ENCODE assay signal across 1 cellular context in the genomic region with DNA sequence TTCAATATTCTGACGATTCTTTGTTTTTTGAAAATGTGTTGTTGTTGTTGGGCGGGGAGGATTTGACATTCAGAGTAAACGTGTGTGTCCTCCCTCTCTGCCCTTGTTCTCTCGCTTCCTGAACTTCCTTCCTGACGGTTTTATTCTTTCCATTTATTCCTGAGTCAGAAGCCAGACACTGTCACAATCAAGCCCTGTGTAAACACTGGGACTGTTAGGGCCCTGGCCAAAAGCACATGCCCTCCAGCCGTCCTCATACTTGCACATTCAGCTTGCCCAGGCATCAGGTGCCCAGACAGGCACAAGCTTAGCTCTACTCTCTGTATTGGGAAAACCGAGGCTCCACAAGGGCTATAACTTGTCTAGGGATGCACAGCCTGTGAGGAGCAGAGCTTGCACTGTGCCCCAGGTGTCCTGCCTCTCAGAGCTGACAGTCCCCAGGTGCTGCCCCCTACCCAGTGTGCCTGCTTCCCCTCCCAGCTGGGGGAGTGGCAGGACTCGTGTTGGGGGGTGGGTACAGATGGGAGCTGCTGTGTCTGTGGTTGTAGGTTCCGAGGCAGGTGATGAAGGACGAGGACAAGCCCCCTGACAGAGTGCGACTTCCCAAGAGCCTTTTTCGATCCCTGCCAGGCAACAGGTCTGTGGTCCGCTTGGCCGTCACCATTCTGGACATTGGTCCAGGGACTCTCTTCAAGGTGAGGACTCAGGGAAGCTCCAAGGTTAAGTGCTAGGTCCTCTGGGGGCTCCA.
TF ChIP-seq lines count a peak whose summit lies in the region.

No MANE protein-coding gene starts in this region.

TF ChIP-seq in HepG2, 621 proteins besides CTCF, POLR2A, EP300 and RAD21 (continued from another document and continues in another):
- TF ChIP-seq FOXA3 (CRISPR knock-in tag; IDR thresholded peaks at IDR 0.05) (peak; percentile 84), TEAD3 (CRISPR knock-in tag; optimal IDR thresholded peaks at IDR 0.05; ENCODE audit: borderline replicate concordance) (no peak), BRCA1 (CRISPR knock-in tag; IDR thresholded peaks at IDR 0.05) (no peak), HNF4A (CRISPR knock-in tag; IDR thresholded peaks at IDR 0.05) (no peak), SAP130 (CRISPR knock-in tag; IDR thresholded peaks at IDR 0.05; ENCODE audit: low read depth) (peak; percentile 47), ZEB1 (IDR thresholded peaks at IDR 0.05; ENCODE audit: insufficient replicate concordance, low read depth) (no peak), CEBPG (CRISPR knock-in tag; IDR thresholded peaks at IDR 0.05) (0 out of 2 replicates have a peak, but pooled peaks have one; percentile 9), ZMAT3 (CRISPR knock-in tag; conservative IDR thresholded peaks at IDR 0.05) (no peak), NFIC (IDR thresholded peaks at IDR 0.05; ENCODE audit: low read length) (no peak), ZNF674 (CRISPR knock-in tag; IDR thresholded peaks at IDR 0.05; ENCODE audit: low read depth) (no peak), CEBPB (IDR thresholded peaks at IDR 0.05; ENCODE audit: borderline replicate concordance, low read depth, low read length) (peak; percentile 36; the same call in 1 of the 2 replicates), ATM (IDR thresholded peaks at IDR 0.05; ENCODE audit: borderline replicate concordance) (no peak), BCL6 (CRISPR knock-in tag; IDR thresholded peaks at IDR 0.05) (no peak), ZNF841 (CRISPR knock-in tag; IDR thresholded peaks at IDR 0.05; ENCODE audit: borderline replicate concordance) (no peak), RNF2 (conservative IDR thresholded peaks at IDR 0.05; ENCODE audit: low read depth) (no peak), ZNF501 (CRISPR knock-in tag; IDR thresholded peaks at IDR 0.05) (no peak), ZNF329 (CRISPR knock-in tag; IDR thresholded peaks at IDR 0.05; ENCODE audit: low read depth) (no peak), NRL (CRISPR knock-in tag; IDR thresholded peaks at IDR 0.05; ENCODE audit: borderline replicate concordance) (0 out of 2 replicates have a peak, but pooled peaks have one; percentile 15), GZF1 (CRISPR knock-in tag; IDR thresholded peaks at IDR 0.05) (no peak), AKAP8 (CRISPR knock-in tag; IDR thresholded peaks at IDR 0.05) (no peak), ZNF292 (CRISPR knock-in tag; IDR thresholded peaks at IDR 0.05; ENCODE audit: borderline replicate concordance, low read depth) (0 out of 2 replicates have a peak, but pooled peaks have one; percentile 20), ZNF776 (CRISPR knock-in tag; IDR thresholded peaks at IDR 0.05) (no peak), ZNF724P (CRISPR knock-in tag; IDR thresholded peaks at IDR 0.05; ENCODE audit: borderline replicate concordance) (no peak), GTF3A (CRISPR knock-in tag; conservative IDR thresholded peaks at IDR 0.05) (no peak), MYC (CRISPR knock-in tag; IDR thresholded peaks at IDR 0.05; ENCODE audit: borderline replicate concordance) (no peak), ZFX (CRISPR knock-in tag; IDR thresholded peaks at IDR 0.05; ENCODE audit: low read depth) (peak; percentile 28; the same call in 1 of the 2 replicates), RXRB (CRISPR knock-in tag; IDR thresholded peaks at IDR 0.05; ENCODE audit: borderline replicate concordance) (peak; percentile 36; the same call in 1 of the 2 replicates), ZNF143 (CRISPR knock-in tag; IDR thresholded peaks at IDR 0.05) (no peak), NFE2L2 (IDR thresholded peaks at IDR 0.05; ENCODE audit: low read length) (no peak), GATAD2A (CRISPR knock-in tag; IDR thresholded peaks at IDR 0.05) (peak; percentile 29; the same call in 1 of the 2 replicates), XRCC5 (optimal IDR thresholded peaks at IDR 0.05; ENCODE audit: low read length) (peak; percentile 9)
- TF ChIP-seq, protein P1, sequence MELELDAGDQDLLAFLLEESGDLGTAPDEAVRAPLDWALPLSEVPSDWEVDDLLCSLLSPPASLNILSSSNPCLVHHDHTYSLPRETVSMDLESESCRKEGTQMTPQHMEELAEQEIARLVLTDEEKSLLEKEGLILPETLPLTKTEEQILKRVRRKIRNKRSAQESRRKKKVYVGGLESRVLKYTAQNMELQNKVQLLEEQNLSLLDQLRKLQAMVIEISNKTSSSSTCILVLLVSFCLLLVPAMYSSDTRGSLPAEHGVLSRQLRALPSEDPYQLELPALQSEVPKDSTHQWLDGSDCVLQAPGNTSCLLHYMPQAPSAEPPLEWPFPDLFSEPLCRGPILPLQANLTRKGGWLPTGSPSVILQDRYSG (CRISPR knock-in tag; IDR thresholded peaks at IDR 0.05), result no peak
- TF ChIP-seq, protein P2, sequence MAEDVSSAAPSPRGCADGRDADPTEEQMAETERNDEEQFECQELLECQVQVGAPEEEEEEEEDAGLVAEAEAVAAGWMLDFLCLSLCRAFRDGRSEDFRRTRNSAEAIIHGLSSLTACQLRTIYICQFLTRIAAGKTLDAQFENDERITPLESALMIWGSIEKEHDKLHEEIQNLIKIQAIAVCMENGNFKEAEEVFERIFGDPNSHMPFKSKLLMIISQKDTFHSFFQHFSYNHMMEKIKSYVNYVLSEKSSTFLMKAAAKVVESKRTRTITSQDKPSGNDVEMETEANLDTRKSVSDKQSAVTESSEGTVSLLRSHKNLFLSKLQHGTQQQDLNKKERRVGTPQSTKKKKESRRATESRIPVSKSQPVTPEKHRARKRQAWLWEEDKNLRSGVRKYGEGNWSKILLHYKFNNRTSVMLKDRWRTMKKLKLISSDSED (CRISPR knock-in tag; IDR thresholded peaks at IDR 0.05), result no peak
- TF ChIP-seq, protein P3, sequence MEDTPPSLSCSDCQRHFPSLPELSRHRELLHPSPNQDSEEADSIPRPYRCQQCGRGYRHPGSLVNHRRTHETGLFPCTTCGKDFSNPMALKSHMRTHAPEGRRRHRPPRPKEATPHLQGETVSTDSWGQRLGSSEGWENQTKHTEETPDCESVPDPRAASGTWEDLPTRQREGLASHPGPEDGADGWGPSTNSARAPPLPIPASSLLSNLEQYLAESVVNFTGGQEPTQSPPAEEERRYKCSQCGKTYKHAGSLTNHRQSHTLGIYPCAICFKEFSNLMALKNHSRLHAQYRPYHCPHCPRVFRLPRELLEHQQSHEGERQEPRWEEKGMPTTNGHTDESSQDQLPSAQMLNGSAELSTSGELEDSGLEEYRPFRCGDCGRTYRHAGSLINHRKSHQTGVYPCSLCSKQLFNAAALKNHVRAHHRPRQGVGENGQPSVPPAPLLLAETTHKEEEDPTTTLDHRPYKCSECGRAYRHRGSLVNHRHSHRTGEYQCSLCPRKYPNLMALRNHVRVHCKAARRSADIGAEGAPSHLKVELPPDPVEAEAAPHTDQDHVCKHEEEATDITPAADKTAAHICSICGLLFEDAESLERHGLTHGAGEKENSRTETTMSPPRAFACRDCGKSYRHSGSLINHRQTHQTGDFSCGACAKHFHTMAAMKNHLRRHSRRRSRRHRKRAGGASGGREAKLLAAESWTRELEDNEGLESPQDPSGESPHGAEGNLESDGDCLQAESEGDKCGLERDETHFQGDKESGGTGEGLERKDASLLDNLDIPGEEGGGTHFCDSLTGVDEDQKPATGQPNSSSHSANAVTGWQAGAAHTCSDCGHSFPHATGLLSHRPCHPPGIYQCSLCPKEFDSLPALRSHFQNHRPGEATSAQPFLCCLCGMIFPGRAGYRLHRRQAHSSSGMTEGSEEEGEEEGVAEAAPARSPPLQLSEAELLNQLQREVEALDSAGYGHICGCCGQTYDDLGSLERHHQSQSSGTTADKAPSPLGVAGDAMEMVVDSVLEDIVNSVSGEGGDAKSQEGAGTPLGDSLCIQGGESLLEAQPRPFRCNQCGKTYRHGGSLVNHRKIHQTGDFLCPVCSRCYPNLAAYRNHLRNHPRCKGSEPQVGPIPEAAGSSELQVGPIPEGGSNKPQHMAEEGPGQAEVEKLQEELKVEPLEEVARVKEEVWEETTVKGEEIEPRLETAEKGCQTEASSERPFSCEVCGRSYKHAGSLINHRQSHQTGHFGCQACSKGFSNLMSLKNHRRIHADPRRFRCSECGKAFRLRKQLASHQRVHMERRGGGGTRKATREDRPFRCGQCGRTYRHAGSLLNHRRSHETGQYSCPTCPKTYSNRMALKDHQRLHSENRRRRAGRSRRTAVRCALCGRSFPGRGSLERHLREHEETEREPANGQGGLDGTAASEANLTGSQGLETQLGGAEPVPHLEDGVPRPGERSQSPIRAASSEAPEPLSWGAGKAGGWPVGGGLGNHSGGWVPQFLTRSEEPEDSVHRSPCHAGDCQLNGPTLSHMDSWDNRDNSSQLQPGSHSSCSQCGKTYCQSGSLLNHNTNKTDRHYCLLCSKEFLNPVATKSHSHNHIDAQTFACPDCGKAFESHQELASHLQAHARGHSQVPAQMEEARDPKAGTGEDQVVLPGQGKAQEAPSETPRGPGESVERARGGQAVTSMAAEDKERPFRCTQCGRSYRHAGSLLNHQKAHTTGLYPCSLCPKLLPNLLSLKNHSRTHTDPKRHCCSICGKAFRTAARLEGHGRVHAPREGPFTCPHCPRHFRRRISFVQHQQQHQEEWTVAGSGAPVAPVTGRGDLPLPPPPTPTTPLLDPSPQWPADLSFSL (CRISPR knock-in tag; IDR thresholded peaks at IDR 0.05), result no peak
- TF ChIP-seq, protein P4, sequence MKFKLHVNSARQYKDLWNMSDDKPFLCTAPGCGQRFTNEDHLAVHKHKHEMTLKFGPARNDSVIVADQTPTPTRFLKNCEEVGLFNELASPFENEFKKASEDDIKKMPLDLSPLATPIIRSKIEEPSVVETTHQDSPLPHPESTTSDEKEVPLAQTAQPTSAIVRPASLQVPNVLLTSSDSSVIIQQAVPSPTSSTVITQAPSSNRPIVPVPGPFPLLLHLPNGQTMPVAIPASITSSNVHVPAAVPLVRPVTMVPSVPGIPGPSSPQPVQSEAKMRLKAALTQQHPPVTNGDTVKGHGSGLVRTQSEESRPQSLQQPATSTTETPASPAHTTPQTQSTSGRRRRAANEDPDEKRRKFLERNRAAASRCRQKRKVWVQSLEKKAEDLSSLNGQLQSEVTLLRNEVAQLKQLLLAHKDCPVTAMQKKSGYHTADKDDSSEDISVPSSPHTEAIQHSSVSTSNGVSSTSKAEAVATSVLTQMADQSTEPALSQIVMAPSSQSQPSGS (CRISPR knock-in tag; IDR thresholded peaks at IDR 0.05), result no peak
- TF ChIP-seq, protein P5, sequence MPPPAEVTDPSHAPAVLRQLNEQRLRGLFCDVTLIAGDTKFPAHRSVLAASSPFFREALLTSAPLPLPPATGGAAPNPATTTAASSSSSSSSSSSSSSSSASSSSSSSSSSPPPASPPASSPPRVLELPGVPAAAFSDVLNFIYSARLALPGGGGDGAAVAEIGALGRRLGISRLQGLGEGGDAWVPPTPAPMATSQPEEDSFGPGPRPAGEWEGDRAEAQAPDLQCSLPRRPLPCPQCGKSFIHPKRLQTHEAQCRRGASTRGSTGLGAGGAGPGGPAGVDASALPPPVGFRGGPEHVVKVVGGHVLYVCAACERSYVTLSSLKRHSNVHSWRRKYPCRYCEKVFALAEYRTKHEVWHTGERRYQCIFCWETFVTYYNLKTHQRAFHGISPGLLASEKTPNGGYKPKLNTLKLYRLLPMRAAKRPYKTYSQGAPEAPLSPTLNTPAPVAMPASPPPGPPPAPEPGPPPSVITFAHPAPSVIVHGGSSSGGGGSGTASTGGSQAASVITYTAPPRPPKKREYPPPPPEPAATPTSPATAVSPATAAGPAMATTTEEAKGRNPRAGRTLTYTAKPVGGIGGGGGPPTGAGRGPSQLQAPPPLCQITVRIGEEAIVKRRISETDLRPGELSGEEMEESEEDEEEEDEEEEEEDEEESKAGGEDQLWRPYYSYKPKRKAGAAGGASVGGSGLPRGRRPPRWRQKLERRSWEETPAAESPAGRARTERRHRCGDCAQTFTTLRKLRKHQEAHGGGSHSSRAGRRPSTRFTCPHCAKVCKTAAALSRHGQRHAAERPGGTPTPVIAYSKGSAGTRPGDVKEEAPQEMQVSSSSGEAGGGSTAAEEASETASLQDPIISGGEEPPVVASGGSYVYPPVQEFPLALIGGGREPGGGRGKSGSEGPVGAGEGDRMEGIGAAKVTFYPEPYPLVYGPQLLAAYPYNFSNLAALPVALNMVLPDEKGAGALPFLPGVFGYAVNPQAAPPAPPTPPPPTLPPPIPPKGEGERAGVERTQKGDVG (CRISPR knock-in tag; IDR thresholded peaks at IDR 0.05; ENCODE audit: borderline replicate concordance), result no peak
- TF ChIP-seq, protein P6, sequence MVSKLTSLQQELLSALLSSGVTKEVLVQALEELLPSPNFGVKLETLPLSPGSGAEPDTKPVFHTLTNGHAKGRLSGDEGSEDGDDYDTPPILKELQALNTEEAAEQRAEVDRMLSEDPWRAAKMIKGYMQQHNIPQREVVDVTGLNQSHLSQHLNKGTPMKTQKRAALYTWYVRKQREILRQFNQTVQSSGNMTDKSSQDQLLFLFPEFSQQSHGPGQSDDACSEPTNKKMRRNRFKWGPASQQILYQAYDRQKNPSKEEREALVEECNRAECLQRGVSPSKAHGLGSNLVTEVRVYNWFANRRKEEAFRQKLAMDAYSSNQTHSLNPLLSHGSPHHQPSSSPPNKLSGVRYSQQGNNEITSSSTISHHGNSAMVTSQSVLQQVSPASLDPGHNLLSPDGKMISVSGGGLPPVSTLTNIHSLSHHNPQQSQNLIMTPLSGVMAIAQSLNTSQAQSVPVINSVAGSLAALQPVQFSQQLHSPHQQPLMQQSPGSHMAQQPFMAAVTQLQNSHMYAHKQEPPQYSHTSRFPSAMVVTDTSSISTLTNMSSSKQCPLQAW (CRISPR knock-in tag; IDR thresholded peaks at IDR 0.05), result 0 out of 2 replicates have a peak, but pooled peaks have one; percentile 26
- TF ChIP-seq, protein P7, sequence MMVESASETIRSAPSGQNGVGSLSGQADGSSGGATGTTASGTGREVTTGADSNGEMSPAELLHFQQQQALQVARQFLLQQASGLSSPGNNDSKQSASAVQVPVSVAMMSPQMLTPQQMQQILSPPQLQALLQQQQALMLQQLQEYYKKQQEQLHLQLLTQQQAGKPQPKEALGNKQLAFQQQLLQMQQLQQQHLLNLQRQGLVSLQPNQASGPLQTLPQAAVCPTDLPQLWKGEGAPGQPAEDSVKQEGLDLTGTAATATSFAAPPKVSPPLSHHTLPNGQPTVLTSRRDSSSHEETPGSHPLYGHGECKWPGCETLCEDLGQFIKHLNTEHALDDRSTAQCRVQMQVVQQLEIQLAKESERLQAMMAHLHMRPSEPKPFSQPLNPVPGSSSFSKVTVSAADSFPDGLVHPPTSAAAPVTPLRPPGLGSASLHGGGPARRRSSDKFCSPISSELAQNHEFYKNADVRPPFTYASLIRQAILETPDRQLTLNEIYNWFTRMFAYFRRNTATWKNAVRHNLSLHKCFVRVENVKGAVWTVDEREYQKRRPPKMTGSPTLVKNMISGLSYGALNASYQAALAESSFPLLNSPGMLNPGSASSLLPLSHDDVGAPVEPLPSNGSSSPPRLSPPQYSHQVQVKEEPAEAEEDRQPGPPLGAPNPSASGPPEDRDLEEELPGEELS (CRISPR knock-in tag; IDR thresholded peaks at IDR 0.05), result no peak
- TF ChIP-seq, protein P8, sequence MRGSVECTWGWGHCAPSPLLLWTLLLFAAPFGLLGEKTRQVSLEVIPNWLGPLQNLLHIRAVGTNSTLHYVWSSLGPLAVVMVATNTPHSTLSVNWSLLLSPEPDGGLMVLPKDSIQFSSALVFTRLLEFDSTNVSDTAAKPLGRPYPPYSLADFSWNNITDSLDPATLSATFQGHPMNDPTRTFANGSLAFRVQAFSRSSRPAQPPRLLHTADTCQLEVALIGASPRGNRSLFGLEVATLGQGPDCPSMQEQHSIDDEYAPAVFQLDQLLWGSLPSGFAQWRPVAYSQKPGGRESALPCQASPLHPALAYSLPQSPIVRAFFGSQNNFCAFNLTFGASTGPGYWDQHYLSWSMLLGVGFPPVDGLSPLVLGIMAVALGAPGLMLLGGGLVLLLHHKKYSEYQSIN (CRISPR knock-in tag; IDR thresholded peaks at IDR 0.05; ENCODE audit: borderline replicate concordance), result no peak
- TF ChIP-seq, protein P9, sequence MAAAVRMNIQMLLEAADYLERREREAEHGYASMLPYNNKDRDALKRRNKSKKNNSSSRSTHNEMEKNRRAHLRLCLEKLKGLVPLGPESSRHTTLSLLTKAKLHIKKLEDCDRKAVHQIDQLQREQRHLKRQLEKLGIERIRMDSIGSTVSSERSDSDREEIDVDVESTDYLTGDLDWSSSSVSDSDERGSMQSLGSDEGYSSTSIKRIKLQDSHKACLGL (CRISPR knock-in tag; IDR thresholded peaks at IDR 0.05), result no peak
